Comparison of ENCODE assay signal across 1 cellular context in genomic region chr12:53971686-53972085, GRCh38.
A peak's percentile ranks its signal among the peaks of the same experiment; 100 is the strongest.
TF ChIP-seq lines count a peak whose summit lies in the region.

No MANE protein-coding gene starts in this region.

TF ChIP-seq in H1, 55 proteins besides CTCF, POLR2A, EP300 and RAD21:
- TF ChIP-seq SRF (IDR thresholded peaks at IDR 0.05; ENCODE audit: low read depth, low read length), result no peak
- TF ChIP-seq RNF2 (IDR thresholded peaks at IDR 0.05; ENCODE audit: borderline replicate concordance, low read depth, low read length, missing control alignments, poor library complexity, severe bottlenecking), result peak; percentile 36
- peak; percentile 57 for TF ChIP-seq EZH2 (IDR thresholded peaks at IDR 0.05; ENCODE audit: low read depth, low read length, severe bottlenecking)
